ENCODE assay signal across 10 cellular contexts in genomic region chr3:186110975-186111974, GRCh38. TPM values are rescaled to one million over a fixed set of nuclear protein-coding genes. Genes with fewer than 3 reads are reported as not detected.
DNase-seq lines count a peak whose midpoint lies in the region; ATAC-seq, FAIRE-seq and TF ChIP-seq lines count a peak whose summit lies in the region.
"Had no signal": no experiment of that assay in that cellular context is flagged by ENCODE, and none has a peak within 500 bp of the region (broad histone marks: within the 10 kb centered on the region; RNA-seq: fewer than 3 reads in every experiment).

No MANE protein-coding gene starts in this region.

- no peaks in the 10 kb centered on the region for H3K9me3 Mint-ChIP-seq in activated naive CD4-positive, alpha-beta T cell treated with anti-CD3 and anti-CD28 coated beads, Interleukin-2, amount 10 ng/mL, durations not matched to agents 7 days and 5 days
- H3K9me3 Mint-ChIP-seq in activated naive CD4-positive, alpha-beta T cell treated with anti-CD3 and anti-CD28 coated beads for 36 hours: no peaks in the 10 kb centered on the region
- H3K9me3 Mint-ChIP-seq in stimulated activated effector memory CD8-positive, alpha-beta T cell treated with anti-CD3 and anti-CD28 coated beads, Interleukin-12 subunit alpha, Interleukin-12 subunit beta, amount 100 ng/mL, for 72 hours: no peaks in the 10 kb centered on the region

- SMC1A ChIA-PET in GM12878 (lab: Charles Lee; ENCODE audit: uncharacterized antibody, unreplicated experiment): interaction anchor here (0.7 to 1.5 kb wide), 4 partner anchors 24 to 128 kb away, joined by 3 to 6 read pairs (median 3); no protein-coding TSS in a partner anchor

- H3K36me3 Mint-ChIP-seq in activated naive CD4-positive, alpha-beta T cell treated with anti-CD3 and anti-CD28 coated beads, Interleukin-2, amount 10 ng/mL, durations not matched to agents 7 days and 5 days: no peaks in the 10 kb centered on the region
- H3K36me3 Mint-ChIP-seq in activated naive CD4-positive, alpha-beta T cell treated with anti-CD3 and anti-CD28 coated beads for 36 hours (ENCODE audit: low read depth): no peaks in the 10 kb centered on the region
- H3K36me3 Mint-ChIP-seq in stimulated activated effector memory CD8-positive, alpha-beta T cell treated with anti-CD3 and anti-CD28 coated beads, Interleukin-12 subunit alpha, Interleukin-12 subunit beta, amount 100 ng/mL, for 72 hours: peaks cover 28% of the 10 kb centered on the region

- RAD21 ChIA-PET in GM12878 (lab: Charles Lee; ENCODE audit: unreplicated experiment): interaction anchor here (0.8 to 3.3 kb wide), 3 partner anchors 103 to 130 kb away, joined by 3 to 10 read pairs (median 3); no protein-coding TSS in a partner anchor

- no peaks in the 10 kb centered on the region for H4K20me1 ChIP-seq in GM12878 (ENCODE audit: control insufficient read depth, insufficient read depth)

- no peaks in the 10 kb centered on the region; the same call in 2 of the 3 replicates for H3K9me3 ChIP-seq in GM12878 (replicated peaks; ENCODE audit: control insufficient read depth, insufficient read depth, low read length)

- peaks cover 99% of the 10 kb centered on the region for H3K27me3 Mint-ChIP-seq in activated naive CD4-positive, alpha-beta T cell treated with anti-CD3 and anti-CD28 coated beads, Interleukin-2, amount 10 ng/mL, durations not matched to agents 7 days and 5 days
- H3K27me3 Mint-ChIP-seq in activated naive CD4-positive, alpha-beta T cell treated with anti-CD3 and anti-CD28 coated beads for 36 hours (ENCODE audit: low read depth): peaks cover 74% of the 10 kb centered on the region

- no peak overlapping the region for H2AFZ ChIP-seq in GM12878 (ENCODE audit: control insufficient read depth, low read depth, low read length)

- no peaks in the 10 kb centered on the region for H3K79me2 ChIP-seq in GM12878 (ENCODE audit: control insufficient read depth, insufficient read depth, low read length)

- no peaks in the 10 kb centered on the region for H3K36me3 ChIP-seq in GM12878 (ENCODE audit: control insufficient read depth in 2 of 2, insufficient read depth in 2 of 2, low read length in 1 of 2)

- peak overlapping the region; percentile 98; the same call in 1 of the 2 replicates for H3K4me2 ChIP-seq in GM12878 (ENCODE audit: control insufficient read depth, insufficient read depth)

- peak overlapping the region; percentile 23 for H3K4me3 Mint-ChIP-seq in activated naive CD4-positive, alpha-beta T cell treated with anti-CD3 and anti-CD28 coated beads, Interleukin-2, amount 10 ng/mL, durations not matched to agents 7 days and 5 days
- H3K4me3 Mint-ChIP-seq in activated naive CD4-positive, alpha-beta T cell treated with anti-CD3 and anti-CD28 coated beads for 36 hours: no peak overlapping the region
- peak overlapping the region; percentile 82 for H3K4me3 Mint-ChIP-seq in stimulated activated effector memory CD8-positive, alpha-beta T cell treated with anti-CD3 and anti-CD28 coated beads, Interleukin-12 subunit alpha, Interleukin-12 subunit beta, amount 100 ng/mL, for 72 hours

- no peak overlapping the region for H3K4me3 ChIP-seq in GM12878

- no TSS peak for BruUV-seq in GM12878 (replicated peaks; lab: Mats Ljungman, UMichigan)

- DNase-seq in activated naive CD4-positive, alpha-beta T cell treated with anti-CD3 and anti-CD28 coated beads, Interleukin-2, amount 10 ng/mL, durations not matched to agents 7 days and 5 days: no peak
- no peak for DNase-seq in activated naive CD4-positive, alpha-beta T cell treated with anti-CD3 and anti-CD28 coated beads for 36 hours
- DNase-seq in NOMO-1 (lab: John Stamatoyannopoulos, UW; ENCODE audit: unreplicated experiment in 2 of 2): peak; percentile 71 to 80
- DNase-seq in GM12878 (ENCODE audit: low read depth, low spot score): no peak
- DNase-seq in stimulated activated effector memory CD8-positive, alpha-beta T cell treated with anti-CD3 and anti-CD28 coated beads, Interleukin-12 subunit alpha, Interleukin-12 subunit beta, amount 100 ng/mL, for 72 hours (ENCODE audit: low spot score in 2 of 2): no peak
- DNase-seq in GM19240 (ENCODE audit: insufficient read length, low spot score): no peak
- DNase-seq: NCI-H1436 had no signal

- in situ Hi-C loops in GM12878 (cut with MboI): no loop called here

- POLR2A ChIA-PET in GM12878 (lab: Charles Lee): interaction anchor here (1.0 to 2.0 kb wide), 2 partner anchors 41 to 107 kb away, joined by 3 to 6 read pairs; no protein-coding TSS in a partner anchor

- no peak for FAIRE-seq in GM12878 (lab: Jason Lieb, UNC)

- no peak overlapping the region for H3K27ac ChIP-seq in GM12878 (ENCODE audit: control insufficient read depth, insufficient read depth)

- no peak for TF ChIP-seq POLR2A in GM12878 (IDR thresholded peaks at IDR 0.05; ENCODE audit: low read depth, low read length)

- TF ChIP-seq EP300 in GM12878 (IDR thresholded peaks at IDR 0.05; ENCODE audit: borderline replicate concordance in 1 of 2, control insufficient read depth in 1 of 2, low read depth in 2 of 2, low read length in 2 of 2): peak in 1 of 2 experiments; percentile 44; a peak in 1 of 4 replicates

- intact Hi-C loops in activated naive CD4-positive, alpha-beta T cell treated with anti-CD3 and anti-CD28 coated beads for 36 hours (cut with micrococcal nuclease): no loop called here
- intact Hi-C loops in GM12878 (cut with micrococcal nuclease; ENCODE audit: unreplicated experiment): no loop called here

- no peak overlapping the region for H3K9ac ChIP-seq in GM12878 (ENCODE audit: control insufficient read depth, insufficient read depth, low read length)

- no peak for TF ChIP-seq RAD21 in GM12878 (IDR thresholded peaks at IDR 0.05; ENCODE audit: insufficient read depth, low read depth, low read length)

- H3K27me3 ChIP-seq in GM12878 (replicated peaks in 1 of 2; ENCODE audit: control insufficient read depth in 2 of 2, insufficient read depth in 2 of 2, low read length in 1 of 2): peaks cover 5 to 18% of the 10 kb centered on the region in 2 experiments; a peak in 3 of 4 replicates

- WGBS in GM12878 (ENCODE audit: insufficient coverage, insufficient replicate concordance, low lambda C conversion rate, missing lambda C conversion rate): 16% methylated on average over 12 of the region's 12 CpGs

- ATAC-seq in GM12878 (no peak), HG03378 (IDR thresholded peaks at IDR 0.05; ENCODE audit: unreplicated experiment) (no peak), GM19395 (IDR thresholded peaks at IDR 0.05; ENCODE audit: unreplicated experiment) (no peak)
- ATAC-seq in stimulated activated effector memory CD8-positive, alpha-beta T cell treated with anti-CD3 and anti-CD28 coated beads, Interleukin-12 subunit alpha, Interleukin-12 subunit beta, amount 100 ng/mL, for 72 hours: peak; percentile 57
- ATAC-seq: HCT116 had no signal

- peaks cover 39% of the 10 kb centered on the region for H3K4me1 Mint-ChIP-seq in activated naive CD4-positive, alpha-beta T cell treated with anti-CD3 and anti-CD28 coated beads, Interleukin-2, amount 10 ng/mL, durations not matched to agents 7 days and 5 days
- peaks cover 30% of the 10 kb centered on the region for H3K4me1 Mint-ChIP-seq in activated naive CD4-positive, alpha-beta T cell treated with anti-CD3 and anti-CD28 coated beads for 36 hours (ENCODE audit: low read depth)
- peaks cover 49% of the 10 kb centered on the region for H3K4me1 Mint-ChIP-seq in stimulated activated effector memory CD8-positive, alpha-beta T cell treated with anti-CD3 and anti-CD28 coated beads, Interleukin-12 subunit alpha, Interleukin-12 subunit beta, amount 100 ng/mL, for 72 hours

- H3K4me1 ChIP-seq in GM12878 (ENCODE audit: control insufficient read depth, insufficient read depth, low read length): peaks cover 19% of the 10 kb centered on the region

- CTCF ChIA-PET in activated naive CD4-positive, alpha-beta T cell treated with anti-CD3 and anti-CD28 coated beads, Interleukin-2, amount 10 ng/mL, durations not matched to agents 7 days and 5 days (lab: Charles Lee): no interaction called here
- CTCF ChIA-PET in activated naive CD4-positive, alpha-beta T cell treated with anti-CD3 and anti-CD28 coated beads for 36 hours (lab: Charles Lee): interaction anchor here (0.6 to 0.7 kb wide), 2 partner anchors 149 to 304 kb away, joined by 3 read pairs; no protein-coding TSS in a partner anchor
- CTCF ChIA-PET in GM12878 (lab: Yijun Ruan, JAX): interaction anchor here (0.6 to 2.6 kb wide), 6 partner anchors 13 to 802 kb away, joined by 3 to 13 read pairs (median 3); no protein-coding TSS in a partner anchor

- TF ChIP-seq CTCF in GM12878 (IDR thresholded peaks at IDR 0.05 in 2 of 3, conservative IDR thresholded peaks at IDR 0.05 in 1 of 3; ENCODE audit: control insufficient read depth in 2 of 3, extremely low read depth in 1 of 3, insufficient read depth in 1 of 3, low read depth in 3 of 3, low read length in 3 of 3): no peak

- no peak overlapping the region for H3K27ac Mint-ChIP-seq in activated naive CD4-positive, alpha-beta T cell treated with anti-CD3 and anti-CD28 coated beads, Interleukin-2, amount 10 ng/mL, durations not matched to agents 7 days and 5 days
- H3K27ac Mint-ChIP-seq in activated naive CD4-positive, alpha-beta T cell treated with anti-CD3 and anti-CD28 coated beads for 36 hours: no peak overlapping the region
- H3K27ac Mint-ChIP-seq in stimulated activated effector memory CD8-positive, alpha-beta T cell treated with anti-CD3 and anti-CD28 coated beads, Interleukin-12 subunit alpha, Interleukin-12 subunit beta, amount 100 ng/mL, for 72 hours: peak overlapping the region; percentile 75

TF ChIP-seq in GM12878, 131 proteins besides CTCF, POLR2A, EP300 and RAD21 (continues in another document):
- no peak for TF ChIP-seq POU2F2 (IDR thresholded peaks at IDR 0.05; ENCODE audit: borderline replicate concordance, low read depth, low read length)
- TF ChIP-seq ZNF622 (IDR thresholded peaks at IDR 0.05): no peak

RNA-seq across cellular contexts. Expression of gene ETV5, which starts 2.4 kb away (rescaled TPM):
- 1 to 10 TPM; 1.1 to 1.5 TPM for total RNA-seq in activated naive CD4-positive, alpha-beta T cell treated with anti-CD3 and anti-CD28 coated beads for 36 hours
- 39.6 and 39.8 TPM in 2 replicates for total RNA-seq in GM12878 (2013; cell fraction: nucleolus; rRNA removed)
- total RNA-seq in GM12878 (2014; rRNA removed) (8.1 and 8.3 TPM in 2 replicates), GM12878 (2014; rRNA removed; fragmentation: Illumina TruSeq; extraction: Trizol) (5.9 and 6.3 TPM in 2 replicates), GM12878 (2021) (10.6 and 12.5 TPM in 2 replicates)
- 2.9 TPM for polyA plus RNA-seq in GM12878 (2011; ENCODE audit: low read depth)
- polyA plus RNA-seq in GM12878 (2011; rRNA removed) (5.4 and 6.0 TPM in 2 replicates), GM12878 (2014; fragmentation: Illumina TruSeq; extraction: Trizol) (6.7 and 7.8 TPM in 2 replicates), GM12878 (2014; fragmentation: Nextera tagmentation; extraction: Ambion mirVana) (1 to 10 TPM; 5.0 to 5.4 TPM), GM12878 (2014; rRNA removed) (7.0 and 7.8 TPM in 2 replicates), GM12878 (2016; fragmentation: Nextera tagmentation; extraction: Ambion mirVana) (10 to 100 TPM; 14.5 to 18.4 TPM)
- polyA plus RNA-seq in GM12878 (2011; cell fraction: cytosol; rRNA removed): 4.1 and 5.4 TPM in 2 replicates
- polyA plus RNA-seq in GM12878 (2011; cell fraction: nucleus; rRNA removed): 2.9 and 3.9 TPM in 2 replicates
- 4.4 and 6.2 TPM in 2 replicates for polyA plus RNA-seq in GM12878 (2012)
- 5.2 and 6.5 TPM in 2 replicates for polyA minus RNA-seq in GM12878 (2011; rRNA and poly(A)+ RNA removed)
- 4.5 and 4.9 TPM in 2 replicates for polyA minus RNA-seq in GM12878 (2011; cell fraction: cytosol; rRNA and poly(A)+ RNA removed)
- polyA minus RNA-seq in GM12878 (2011; cell fraction: nucleus; rRNA and poly(A)+ RNA removed): 2.9 and 8.4 TPM in 2 replicates

Comparison
In these comparisons a context has a peak if more than half of its experiments do, and no peak if none do; other contexts are left out.
1. DNase-seq: peak in NOMO-1 (2 of 2); none in activated naive CD4-positive, alpha-beta T cell treated with anti-CD3 and anti-CD28 coated beads, Interleukin-2, amount 10 ng/mL, durations not matched to agents 7 days and 5 days (single experiment), activated naive CD4-positive, alpha-beta T cell treated with anti-CD3 and anti-CD28 coated beads for 36 hours (single experiment), GM12878 (single experiment), stimulated activated effector memory CD8-positive, alpha-beta T cell treated with anti-CD3 and anti-CD28 coated beads, Interleukin-12 subunit alpha, Interleukin-12 subunit beta, amount 100 ng/mL, for 72 hours (0 of 2) and GM19240 (single experiment).